Comparison of ENCODE assay signal across 15 cellular contexts in the genomic region with DNA sequence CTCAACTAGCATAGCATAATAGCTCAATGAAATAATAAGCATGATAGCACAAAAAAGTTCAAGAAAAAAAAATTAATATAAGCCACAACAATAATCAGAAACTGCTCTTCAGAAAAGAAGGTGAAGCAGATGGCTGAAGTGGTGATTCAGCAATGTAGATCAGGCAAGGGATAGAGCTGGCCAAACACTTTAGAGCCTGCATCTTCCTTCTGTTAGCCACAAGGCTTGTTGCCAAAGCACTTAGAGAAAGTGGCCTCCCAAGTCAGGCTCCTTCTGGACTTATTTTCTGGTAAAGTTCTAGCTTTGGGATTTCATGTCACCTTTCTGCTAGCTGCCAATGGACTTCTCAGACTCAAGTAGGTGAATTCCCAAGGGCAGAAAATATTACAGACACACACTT.
DNase-seq lines count a peak whose midpoint lies in the region.
"Had no signal": no experiment of that assay in that cellular context is flagged by ENCODE, and none has a peak within 500 bp of the region (broad histone marks: within the 10 kb centered on the region; RNA-seq: fewer than 3 reads in every experiment).

No MANE protein-coding gene starts in this region.

- DNase-seq in DMS53 (lab: John Stamatoyannopoulos, UW) (peak; percentile 47), DMS53 treated with DMSO at 0.1 percent for 48 hours (lab: John Stamatoyannopoulos, UW; ENCODE audit: unreplicated experiment) (no peak), NCI-H446 (lab: John Stamatoyannopoulos, UW) (peak; percentile 82 to 96), dedifferentiated amniotic fluid mesenchymal stem cell (ENCODE audit: extremely low spot score) (peak; percentile 32), renal cortical epithelial cell (ENCODE audit: low read depth) (peak; percentile 79), NCI-H2227 (lab: John Stamatoyannopoulos, UW; ENCODE audit: unreplicated experiment) (no peak)
- DNase-seq in stimulated activated CD4-positive, alpha-beta T cell treated with anti-CD3 and anti-CD28 coated beads, Interleukin-4, amount 100 ng/mL, for 24 hours, result no peak
- DNase-seq in activated CD4-positive, alpha-beta T cell treated with anti-CD3 and anti-CD28 coated beads, Interleukin-2, amount 50 U/mL, for 4 hours, result no peak
- DNase-seq: activated naive CD8-positive, alpha-beta T cell treated with anti-CD3 and anti-CD28 coated beads for 36 hours; effector CD4-positive, alpha-beta T cell; GF-D8; hippocampal formation; NCI-H1930; PC-9; substantia nigra had no signal

Comparison
In these comparisons a context has a peak if more than half of its experiments do, and no peak if none do; other contexts are left out.
1. DNase-seq: peak in DMS53 (single experiment), NCI-H446 (2 of 2), dedifferentiated amniotic fluid mesenchymal stem cell (single experiment) and renal cortical epithelial cell (single experiment); none in DMS53 treated with DMSO at 0.1 percent for 48 hours (single experiment), NCI-H2227 (single experiment), stimulated activated CD4-positive, alpha-beta T cell treated with anti-CD3 and anti-CD28 coated beads, Interleukin-4, amount 100 ng/mL, for 24 hours (single experiment) and activated CD4-positive, alpha-beta T cell treated with anti-CD3 and anti-CD28 coated beads, Interleukin-2, amount 50 U/mL, for 4 hours (0 of 2).